8 cellular contexts compared by ENCODE assay signal in the genomic region with DNA sequence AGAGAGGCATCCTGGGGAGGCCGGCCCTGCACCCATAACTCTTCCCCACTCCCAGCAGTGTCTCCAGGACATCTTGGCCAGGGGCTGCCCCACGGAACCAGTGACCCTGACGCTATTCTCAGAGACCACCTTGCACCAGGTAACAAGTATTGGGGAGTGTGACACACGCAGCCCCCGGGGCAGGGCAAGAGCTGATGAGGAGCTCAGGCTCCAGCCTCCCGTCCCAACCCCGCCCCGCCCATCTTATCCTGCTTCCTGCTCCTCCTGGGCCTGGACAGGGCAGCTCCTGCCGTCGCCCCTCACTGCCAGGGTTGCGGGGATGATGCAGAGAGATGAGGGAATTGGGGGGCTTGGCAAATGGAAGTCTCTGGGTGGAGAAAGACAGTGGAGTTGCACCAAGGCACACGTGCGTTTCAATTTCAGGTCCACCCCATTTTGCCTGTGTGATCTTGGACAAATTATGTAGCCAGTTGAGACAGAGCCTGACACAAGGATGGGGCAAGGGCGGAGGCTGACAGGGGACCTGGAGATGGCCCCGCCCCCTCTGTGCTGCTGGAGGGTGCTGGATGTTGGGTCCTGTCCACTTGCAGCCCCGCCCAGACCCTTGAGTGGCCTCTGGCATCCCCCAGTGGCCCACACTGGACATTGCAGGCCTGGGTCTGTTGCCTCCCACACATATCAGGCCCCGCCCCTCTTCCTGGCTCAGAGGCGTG. TPM values are rescaled to one million over a fixed set of nuclear protein-coding genes. Genes with fewer than 3 reads are reported as not detected.
DNase-seq lines count a peak whose midpoint lies in the region; ATAC-seq and TF ChIP-seq lines count a peak whose summit lies in the region.

No MANE protein-coding gene starts in this region.

- no peak overlapping the region for H3K4me3 ChIP-seq in testis

- H3K9me3 ChIP-seq in testis, result no peaks in the 10 kb centered on the region

- POLR2A ChIA-PET in naive thymus-derived CD8-positive, alpha-beta T cell (lab: Charles Lee), result no interaction called here

- no peak for TF ChIP-seq POLR2A in testis (IDR thresholded peaks at IDR 0.05)

- no peaks in the 10 kb centered on the region for H3K27me3 ChIP-seq in testis

- DNase-seq in GF-D8 (lab: John Stamatoyannopoulos, UW), result peak; percentile 2
- peak; percentile 57 to 64 for DNase-seq in NOMO-1 (lab: John Stamatoyannopoulos, UW; ENCODE audit: unreplicated experiment in 2 of 2)
- DNase-seq in activated CD8-positive, alpha-beta memory T cell treated with anti-CD3 and anti-CD28 coated beads, Interleukin-2, amount 50 U/mL, for 48 hours, result peak; percentile 83
- peak; percentile 76 for DNase-seq in fibroblast of gingiva (ENCODE audit: low read depth)
- peak in 6 of 10 donors; percentile 13 to 34 (median 18) for DNase-seq in naive thymus-derived CD8-positive, alpha-beta T cell
- peak; percentile 87 for DNase-seq in testis

- H3K27me3 Mint-ChIP-seq in naive thymus-derived CD8-positive, alpha-beta T cell, result peaks cover 6 to 48% (median 26%) of the 10 kb centered on the region in 5 donors

- peak; percentile 92 to 94 (median 92) for TF ChIP-seq CTCF in testis (IDR thresholded peaks at IDR 0.05)

- H3K9me3 Mint-ChIP-seq in naive thymus-derived CD8-positive, alpha-beta T cell, result no peaks in the 10 kb centered on the region

- no peak overlapping the region for H3K27ac Mint-ChIP-seq in naive thymus-derived CD8-positive, alpha-beta T cell

- ATAC-seq in HG03135 (IDR thresholded peaks at IDR 0.05; ENCODE audit: unreplicated experiment) (peak; percentile 54), GM18870 (IDR thresholded peaks at IDR 0.05; ENCODE audit: unreplicated experiment) (no peak)
- peak; percentile 63 to 68 for ATAC-seq in naive thymus-derived CD8-positive, alpha-beta T cell

- H3K4me3 Mint-ChIP-seq in naive thymus-derived CD8-positive, alpha-beta T cell, result no peak overlapping the region

- no peak overlapping the region for H3K27ac ChIP-seq in testis

- WGBS in testis, 2 donors, result 58 to 64% methylated on average over 8 to 18 of the region's 18 CpGs

- peaks cover 0 to 6% (median 3%) of the 10 kb centered on the region in 4 donors for H3K4me1 Mint-ChIP-seq in naive thymus-derived CD8-positive, alpha-beta T cell

- no peaks in the 10 kb centered on the region for H3K36me3 ChIP-seq in testis (ENCODE audit: low read depth, missing control alignments)

- H3K4me1 ChIP-seq in testis, result no peaks in the 10 kb centered on the region

- H3K36me3 Mint-ChIP-seq in naive thymus-derived CD8-positive, alpha-beta T cell, result no peaks in the 10 kb centered on the region

- intact Hi-C loops in testis (cut with DNase I; ENCODE audit: low total_unique reads), result loop anchor here (1.0 kb wide), 1 partner anchor 25 kb away; no protein-coding TSS in a partner anchor

RNA-seq across cellular contexts. Expression of gene CLCNKA, which starts 10.7 kb away (rescaled TPM):
- total RNA-seq in naive thymus-derived CD8-positive, alpha-beta T cell, result not detected
- not detected for polyA plus RNA-seq in naive thymus-derived CD8-positive, alpha-beta T cell
- total RNA-seq in testis, result 1 to 10 TPM; 6.5 to 6.9 TPM
- 9.9 TPM for polyA plus RNA-seq in testis (ENCODE audit: insufficient read depth, low read depth, low replicate concordance)

RNA-seq across cellular contexts. Expression of gene CLCNKB, which starts 11.0 kb away (rescaled TPM):
- total RNA-seq in naive thymus-derived CD8-positive, alpha-beta T cell, result not detected
- not detected for polyA plus RNA-seq in naive thymus-derived CD8-positive, alpha-beta T cell
- total RNA-seq in testis, result 1 to 10 TPM; 3.7 to 4.2 TPM
- polyA plus RNA-seq in testis (ENCODE audit: insufficient read depth, low read depth, low replicate concordance), result 2.3 TPM

RNA-seq across cellular contexts. Expression of gene HSPB7, which starts 14.7 kb away (rescaled TPM):
- total RNA-seq in naive thymus-derived CD8-positive, alpha-beta T cell, result not detected
- not detected for polyA plus RNA-seq in naive thymus-derived CD8-positive, alpha-beta T cell
- total RNA-seq in testis, result 10 to 100 TPM in 1 of 2 donors, 1 to 10 TPM in 1; 9.0 to 11.7 TPM
- 31.2 TPM for polyA plus RNA-seq in testis (ENCODE audit: insufficient read depth, low read depth, low replicate concordance)

RNA-seq across cellular contexts. Expression of gene SRARP, which starts 28.5 kb away (rescaled TPM):
- not detected for total RNA-seq in naive thymus-derived CD8-positive, alpha-beta T cell
- not detected for polyA plus RNA-seq in naive thymus-derived CD8-positive, alpha-beta T cell
- under 1 TPM in 1 of 2 donors, not detected in 1; 0.16 TPM for total RNA-seq in testis
- polyA plus RNA-seq in testis (ENCODE audit: insufficient read depth, low read depth, low replicate concordance), result not detected

RNA-seq across cellular contexts. Expression of gene FAM131C, which starts 40.9 kb away (rescaled TPM):
- total RNA-seq in naive thymus-derived CD8-positive, alpha-beta T cell, result not detected
- not detected for polyA plus RNA-seq in naive thymus-derived CD8-positive, alpha-beta T cell
- 1 to 10 TPM in 1 of 2 donors, under 1 TPM in 1; 0.87 to 1.2 TPM for total RNA-seq in testis
- 0.42 TPM for polyA plus RNA-seq in testis (ENCODE audit: insufficient read depth, low read depth, low replicate concordance)

Comparison
In these comparisons a context has a peak if more than half of its experiments do, and no peak if none do; other contexts are left out.
1. DNase-seq: peak in every context shown above with its lines; median percentile 87 in testis; 83 in activated CD8-positive, alpha-beta memory T cell treated with anti-CD3 and anti-CD28 coated beads, Interleukin-2, amount 50 U/mL, for 48 hours; 76 in fibroblast of gingiva; 60 in NOMO-1; 18 in naive thymus-derived CD8-positive, alpha-beta T cell; 2 in GF-D8.
2. RNA of gene CLCNKA, which starts 10.7 kb away (total RNA-seq): 6.5 to 6.9 TPM in testis; not detected in naive thymus-derived CD8-positive, alpha-beta T cell; every median in the first group is over 4 times any median in the second.
3. RNA of gene CLCNKB, which starts 11.0 kb away (total RNA-seq): 3.7 to 4.2 TPM in testis; not detected in naive thymus-derived CD8-positive, alpha-beta T cell; every median in the first group is over 4 times any median in the second.
4. RNA of gene HSPB7, which starts 14.7 kb away (total RNA-seq): 9.0 to 11.7 TPM in testis; not detected in naive thymus-derived CD8-positive, alpha-beta T cell; every median in the first group is over 10 times any median in the second.